8 cellular contexts compared by ENCODE assay signal in the genomic region with DNA sequence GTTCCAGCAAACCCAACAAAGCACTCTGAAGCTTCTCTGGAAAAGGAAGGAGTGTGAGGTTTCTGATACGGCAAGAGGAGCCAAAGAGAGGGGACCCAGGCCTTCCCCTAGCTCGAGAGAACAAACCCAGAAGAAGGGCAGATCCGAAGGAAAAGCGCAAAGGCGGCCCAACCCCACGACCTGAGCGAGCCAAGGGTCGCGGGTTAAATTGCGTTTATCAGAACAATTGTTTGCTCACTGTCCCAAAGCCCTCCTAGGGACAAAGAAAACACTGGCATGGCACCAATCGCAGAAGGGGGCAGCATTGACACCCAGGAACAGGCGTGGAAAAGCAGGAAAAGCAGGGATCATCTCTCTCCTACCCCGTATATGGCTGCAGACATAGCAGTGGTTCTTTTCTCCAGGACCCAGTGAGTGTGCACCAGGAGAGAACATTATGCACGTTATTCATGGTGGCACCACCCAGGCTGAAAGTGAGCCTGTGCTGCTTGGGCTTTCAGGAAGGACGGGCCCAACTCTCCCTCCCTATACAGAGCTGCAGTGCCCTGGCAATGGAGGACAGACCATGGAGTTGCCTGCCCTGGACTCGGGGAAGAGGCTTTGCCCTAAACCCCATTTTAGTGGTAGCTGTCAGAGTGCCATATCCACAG.
A peak's percentile ranks its signal among the peaks of the same experiment; 100 is the strongest.
DNase-seq lines count a peak whose midpoint lies in the region; ATAC-seq and TF ChIP-seq lines count a peak whose summit lies in the region.
"Not testable (repeated sequence)": the region's sequence is repeated elsewhere in the genome, so short reads cannot be mapped to it uniquely, and the experiment has no call there.

No MANE protein-coding gene starts in this region.

- intact Hi-C loops in mucosa of descending colon (cut with DNase I, micrococcal nuclease) = not testable (repeated sequence)

- not testable (repeated sequence) for H3K9me3 ChIP-seq in BLaER1 treated with 17β-estradiol and CSF1 and Interleukin-3, amounts not matched to agents 10 nM and 100 nM (replicated peaks in 1 of 11); HUES64 (ENCODE audit: insufficient read depth, low read depth, low read length); iPS-18c (ENCODE audit: control insufficient read depth, insufficient read depth, low read length); mucosa of descending colon

- not testable (repeated sequence) for DNase-seq in foreskin fibroblast; type B pancreatic cell (ENCODE audit: extremely low spot score, unreplicated experiment)
- peak in 2 of 3 donors; percentile 2 to 10 for DNase-seq in mucosa of descending colon

- not testable (repeated sequence) for H3K4me1 Mint-ChIP-seq in brain; type B pancreatic cell (ENCODE audit: unreplicated experiment)

- not testable (repeated sequence) for TF ChIP-seq CTCF in WI38 (IDR thresholded peaks at IDR 0.05; ENCODE audit: low read depth, low read length); brain (conservative IDR thresholded peaks at IDR 0.05); foreskin fibroblast (IDR thresholded peaks at IDR 0.05; ENCODE audit: low read depth, low read length); mucosa of descending colon (IDR thresholded peaks at IDR 0.05); type B pancreatic cell (conservative IDR thresholded peaks at IDR 0.05)

- H3K9me3 Mint-ChIP-seq in brain, type B pancreatic cell: not testable (repeated sequence)

- H3K27ac ChIP-seq in BLaER1 treated with 17β-estradiol and CSF1 and Interleukin-3, amounts not matched to agents 10 nM and 100 nM = peak overlapping the region in 3 of 11 experiments; percentile 22 to 57 (median 39); a peak in 3 of 22 replicates
- not testable (repeated sequence) for H3K27ac ChIP-seq in HUES64 (ENCODE audit: low read depth, low read length)

- not testable (repeated sequence) for H4K20me1 ChIP-seq in BLaER1 treated with 17β-estradiol and CSF1 and Interleukin-3, amounts not matched to agents 10 nM and 100 nM

- peak overlapping the region in 8 of 10 experiments; percentile 50 to 69 (median 64); a peak in 13 of 20 replicates for H3K4me3 ChIP-seq in BLaER1 treated with 17β-estradiol and CSF1 and Interleukin-3, amounts not matched to agents 10 nM and 100 nM
- H3K4me3 ChIP-seq in HUES64 (ENCODE audit: low read length) = peak overlapping the region; percentile 49
- H3K4me3 ChIP-seq in WI38 (ENCODE audit: low read depth, low read length) = 0 out of 2 replicates have a peak overlapping the region, but pooled peaks have one; percentile 20
- H3K4me3 ChIP-seq in foreskin fibroblast (ENCODE audit: low read depth in 1 of 2, low read length in 2 of 2) = peak overlapping the region; percentile 17 to 31
- H3K4me3 ChIP-seq in iPS-18c (ENCODE audit: insufficient read depth, low read depth, low read length) = peak overlapping the region; percentile 20; the same call in 1 of the 2 replicates
- H3K4me3 ChIP-seq in mucosa of descending colon = not testable (repeated sequence)

- 3% methylated on average over 6 of the region's 16 CpGs for WGBS in HUES64

- H3K4me1 ChIP-seq in BLaER1 treated with 17β-estradiol and CSF1 and Interleukin-3, amounts not matched to agents 10 nM and 100 nM; HUES64 (ENCODE audit: insufficient read depth, low read length); mucosa of descending colon (ENCODE audit: low read depth): not testable (repeated sequence)

- peak overlapping the region in 4 of 11 experiments; percentile 29 to 75 (median 60); a peak in 6 of 22 replicates for H3K9ac ChIP-seq in BLaER1 treated with 17β-estradiol and CSF1 and Interleukin-3, amounts not matched to agents 10 nM and 100 nM
- not testable (repeated sequence) for H3K9ac ChIP-seq in HUES64 (ENCODE audit: low read depth, low read length)

- H3K4me2 ChIP-seq in BLaER1 treated with 17β-estradiol and CSF1 and Interleukin-3, amounts not matched to agents 10 nM and 100 nM = peak overlapping the region in 7 of 11 experiments; percentile 40 to 69 (median 44); a peak in 8 of 22 replicates

- H3K36me3 Mint-ChIP-seq in brain, type B pancreatic cell: not testable (repeated sequence)

- H3K27me3 ChIP-seq in BLaER1 treated with 17β-estradiol and CSF1 and Interleukin-3, amounts not matched to agents 10 nM and 100 nM; HUES64 (ENCODE audit: insufficient read depth, low read length): not testable (repeated sequence)

- peak; percentile 40 for ATAC-seq in mucosa of descending colon

- H3K27me3 Mint-ChIP-seq in brain, type B pancreatic cell: not testable (repeated sequence)

- not testable (repeated sequence) for H3K27ac Mint-ChIP-seq in brain, type B pancreatic cell

- H3K4me3 Mint-ChIP-seq in brain (peak overlapping the region in 3 of 5 experiments; percentile 27 to 68 (median 62)), type B pancreatic cell (peak overlapping the region; percentile 69)

- not testable (repeated sequence) for H3K36me3 ChIP-seq in BLaER1 treated with 17β-estradiol and CSF1 and Interleukin-3, amounts not matched to agents 10 nM and 100 nM; HUES64 (ENCODE audit: insufficient read depth, low read length); mucosa of descending colon (ENCODE audit: low read depth)
